8 cellular contexts compared by ENCODE assay signal in the genomic region with DNA sequence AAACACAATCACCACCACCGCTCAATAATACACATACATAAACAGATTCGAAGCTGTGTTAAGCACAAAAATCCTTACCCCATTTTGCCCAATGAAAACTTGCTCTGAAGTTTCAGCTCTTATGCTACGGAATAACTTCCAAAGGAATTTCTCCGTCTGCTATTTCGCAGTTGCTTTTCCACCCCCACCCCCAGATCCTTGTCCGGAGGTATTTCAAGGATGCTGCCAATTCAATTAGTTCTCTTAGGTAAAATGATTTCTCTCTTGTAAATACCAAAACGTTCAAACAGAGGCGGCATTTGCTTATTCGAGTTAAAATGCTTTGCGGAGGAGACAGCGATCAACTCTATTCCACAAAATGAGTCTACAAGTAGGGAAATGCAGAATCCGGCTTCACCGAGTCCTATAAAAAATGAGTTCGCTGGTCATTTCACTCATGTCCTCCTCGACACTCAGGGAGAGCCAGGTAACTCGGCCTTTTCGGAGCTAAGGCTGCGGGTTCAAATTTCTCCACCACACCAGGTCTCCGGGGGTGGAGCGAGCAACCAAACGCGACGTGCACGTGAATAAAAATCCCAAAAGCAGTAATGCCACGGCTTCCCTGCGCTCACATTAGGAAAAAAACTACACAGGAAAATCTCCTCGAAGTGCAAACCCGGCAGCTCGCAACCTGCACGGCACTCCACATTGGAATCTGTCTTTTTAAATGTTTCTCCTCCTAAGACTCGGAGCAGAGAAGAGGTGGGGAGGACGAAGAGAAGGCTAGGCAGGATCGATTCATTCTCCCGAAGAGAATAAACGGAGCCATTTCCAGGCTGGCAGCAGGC. TPM values are rescaled to one million over a fixed set of nuclear protein-coding genes. Genes with fewer than 3 reads are reported as not detected.
DNase-seq lines count a peak whose midpoint lies in the region; ATAC-seq and TF ChIP-seq lines count a peak whose summit lies in the region.

No MANE protein-coding gene starts in this region.

- H3K4me3 ChIP-seq in lower lobe of right lung (peak overlapping the region; percentile 96), tibial nerve (peak overlapping the region; percentile 64 to 94 (median 86))

- peak in 1 of 2 donors; percentile 0 for ATAC-seq in lower lobe of right lung

- peaks cover 9% of the 10 kb centered on the region for H3K4me1 ChIP-seq in lower lobe of right lung
- peaks cover 0 to 29% (median 8%) of the 10 kb centered on the region in 4 donors for H3K4me1 ChIP-seq in tibial nerve

- H3K27ac ChIP-seq in lower lobe of right lung (peak overlapping the region; percentile 93), tibial nerve (peak overlapping the region; percentile 93 to 99 (median 97))

- intact Hi-C loops in lower lobe of right lung (cut with DNase I), result no loop called here

- no peaks in the 10 kb centered on the region for H3K9me3 ChIP-seq in lower lobe of right lung
- no peaks in the 10 kb centered on the region for H3K9me3 ChIP-seq in tibial nerve

- no peak for TF ChIP-seq EP300 in tibial nerve (IDR thresholded peaks at IDR 0.05)

- no peak for TF ChIP-seq POLR2A in tibial nerve (IDR thresholded peaks at IDR 0.05)

- WGBS in tibial nerve, 2 donors, result 1 to 2% methylated on average over 33 to 35 of the region's 35 CpGs

- TF ChIP-seq CTCF in lower lobe of right lung (IDR thresholded peaks at IDR 0.05) (no peak), tibial nerve (IDR thresholded peaks at IDR 0.05) (no peak)

- peak; percentile 13 for DNase-seq in stimulated activated CD4-positive, alpha-beta T cell treated with anti-CD3 and anti-CD28 coated beads, Interleukin-15, amount 100 ng/mL, for 24 hours
- DNase-seq in stimulated activated CD4-positive, alpha-beta T cell treated with anti-CD3 and anti-CD28 coated beads, Interleukin-4, amount 100 ng/mL, for 24 hours, result no peak
- peak; percentile 73 for DNase-seq in NCI-H69 (lab: John Stamatoyannopoulos, UW)
- peak; percentile 10 for DNase-seq in central memory CD4-positive, alpha-beta T cell
- DNase-seq in lower lobe of right lung, result no peak
- DNase-seq in tibial nerve (ENCODE audit: low spot score in 2 of 2), result no peak
- no peak for DNase-seq in NCI-H2029 (lab: John Stamatoyannopoulos, UW)
- no peak for DNase-seq in GDM1 (lab: John Stamatoyannopoulos, UW)

- no peaks in the 10 kb centered on the region for H3K36me3 ChIP-seq in lower lobe of right lung
- H3K36me3 ChIP-seq in tibial nerve, result no peaks in the 10 kb centered on the region

- peaks cover 32% of the 10 kb centered on the region for H3K27me3 ChIP-seq in lower lobe of right lung (ENCODE audit: low read depth)
- H3K27me3 ChIP-seq in tibial nerve, result no peaks in the 10 kb centered on the region

RNA-seq across cellular contexts. Expression of gene HOMER1, which starts 1.0 kb away (rescaled TPM):
- total RNA-seq in lower lobe of right lung, result 6.9 TPM
- total RNA-seq in tibial nerve, result 10 to 100 TPM in 1 of 4 donors, 1 to 10 TPM in 3; 1.8 to 13.8 (median 5.2) TPM

Comparison
In these comparisons a context has a peak if more than half of its experiments do, and no peak if none do; other contexts are left out.
1. DNase-seq: peak in stimulated activated CD4-positive, alpha-beta T cell treated with anti-CD3 and anti-CD28 coated beads, Interleukin-15, amount 100 ng/mL, for 24 hours (single experiment), NCI-H69 (single experiment) and central memory CD4-positive, alpha-beta T cell (single experiment); none in stimulated activated CD4-positive, alpha-beta T cell treated with anti-CD3 and anti-CD28 coated beads, Interleukin-4, amount 100 ng/mL, for 24 hours (single experiment), lower lobe of right lung (single experiment), tibial nerve (0 of 2), NCI-H2029 (single experiment) and GDM1 (single experiment).